In the genomic region with DNA sequence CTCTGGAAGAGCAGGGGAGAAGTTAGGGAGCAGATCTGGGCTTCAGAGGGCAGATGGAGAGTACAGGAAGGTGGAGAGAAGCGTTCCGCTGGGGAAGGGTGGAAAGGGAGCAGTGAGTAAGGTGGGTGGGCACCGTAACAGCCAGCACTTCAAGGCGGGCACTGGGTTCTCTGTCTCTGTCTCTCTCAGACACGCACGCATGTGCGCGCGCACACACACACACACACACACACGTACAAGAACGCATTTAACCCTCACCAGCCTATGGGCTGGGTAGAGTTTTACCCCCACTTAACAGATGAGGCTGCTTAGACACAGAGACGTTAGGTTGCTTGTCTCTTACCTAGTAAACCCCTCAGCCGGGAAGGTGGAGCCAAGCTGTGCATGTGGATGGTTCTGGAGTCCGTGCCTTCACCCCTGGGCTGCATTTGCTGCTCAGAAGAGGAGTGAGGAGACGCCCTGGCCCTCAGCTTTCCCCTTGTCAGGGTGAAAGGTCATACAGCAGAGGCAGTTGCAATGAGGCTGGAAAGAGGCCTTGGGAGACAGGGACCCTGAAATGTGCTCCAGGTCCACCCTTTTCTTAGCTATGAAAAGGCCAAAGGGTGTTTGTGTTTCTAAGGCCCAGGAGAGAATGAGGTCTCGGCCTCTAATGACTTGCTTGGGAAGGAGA, we compare ENCODE assay signal across 35 cellular contexts. TPM values are rescaled to one million over a fixed set of nuclear protein-coding genes. Genes with fewer than 3 reads are reported as not detected.
"Had no signal": no experiment of that assay in that cellular context is flagged by ENCODE, and none has a peak within 500 bp of the region (broad histone marks: within the 10 kb centered on the region; RNA-seq: fewer than 3 reads in every experiment).

No MANE protein-coding gene starts in this region.

- H3K4me1 Mint-ChIP-seq: central memory CD8-positive, alpha-beta T cell; memory B cell; mesothelial cell of epicardium; naive B cell; nephron progenitor cell; stimulated activated effector memory CD8-positive, alpha-beta T cell treated with anti-CD3 and anti-CD28 coated beads, Interleukin-12 subunit alpha, Interleukin-12 subunit beta, amount 100 ng/mL, for 72 hours had no signal

- H3K4me2 ChIP-seq: smooth muscle cell had no signal

- H3K4me1 ChIP-seq: gastrocnemius medialis, lower lobe of right lung, right lobe of liver, tibial artery had no signal

- ATAC-seq: esophagus mucosa; gastrocnemius medialis; heart left ventricle; left colon; left ventricle myocardium superior; lower lobe of right lung; mucosa of descending colon; right lobe of liver; stimulated activated effector memory CD8-positive, alpha-beta T cell treated with anti-CD3 and anti-CD28 coated beads, Interleukin-12 subunit alpha, Interleukin-12 subunit beta, amount 100 ng/mL, for 72 hours had no signal

- H3K27ac ChIP-seq: cardiac muscle cell, epithelial cell of prostate, gastrocnemius medialis, heart left ventricle, lower lobe of right lung, ovary, right lobe of liver, testis, tibial artery had no signal

- H3K36me3 ChIP-seq: cardiac muscle cell, gastrocnemius medialis, heart left ventricle, lower lobe of right lung, ovary, right lobe of liver, tibial artery had no signal

- H3K36me3 Mint-ChIP-seq: memory B cell; mesothelial cell of epicardium; naive B cell; stimulated activated effector memory CD8-positive, alpha-beta T cell treated with anti-CD3 and anti-CD28 coated beads, Interleukin-12 subunit alpha, Interleukin-12 subunit beta, amount 100 ng/mL, for 72 hours; type B pancreatic cell had no signal

- FAIRE-seq: islet of Langerhans, urothelium cell line had no signal

- H3K27ac Mint-ChIP-seq: memory B cell; mesothelial cell of epicardium; naive B cell; nephron progenitor cell; stimulated activated effector memory CD8-positive, alpha-beta T cell treated with anti-CD3 and anti-CD28 coated beads, Interleukin-12 subunit alpha, Interleukin-12 subunit beta, amount 100 ng/mL, for 72 hours; type B pancreatic cell had no signal

- H3K4me3 Mint-ChIP-seq: central memory CD8-positive, alpha-beta T cell; memory B cell; mesothelial cell of epicardium; naive B cell; nephron progenitor cell; stimulated activated effector memory CD8-positive, alpha-beta T cell treated with anti-CD3 and anti-CD28 coated beads, Interleukin-12 subunit alpha, Interleukin-12 subunit beta, amount 100 ng/mL, for 72 hours; type B pancreatic cell had no signal

- H3K4me3 ChIP-seq: cardiac muscle cell, dorsolateral prefrontal cortex, gastrocnemius medialis, heart left ventricle, lower lobe of right lung, mucosa of descending colon, ovary, right lobe of liver, smooth muscle cell, testis, tibial artery had no signal

- H3K27me3 ChIP-seq: cardiac muscle cell, dorsolateral prefrontal cortex, gastrocnemius medialis, heart left ventricle, ovary, right lobe of liver, testis, tibial artery had no signal

- H3K9me3 Mint-ChIP-seq: central memory CD8-positive, alpha-beta T cell; memory B cell; mesothelial cell of epicardium; naive B cell; nephron progenitor cell; stimulated activated effector memory CD8-positive, alpha-beta T cell treated with anti-CD3 and anti-CD28 coated beads, Interleukin-12 subunit alpha, Interleukin-12 subunit beta, amount 100 ng/mL, for 72 hours; type B pancreatic cell had no signal

- H3K9me3 ChIP-seq: gastrocnemius medialis, heart left ventricle, lower lobe of right lung, mucosa of descending colon, ovary, right lobe of liver, testis, tibial artery had no signal

- DNase-seq: effector CD4-positive, alpha-beta T cell; foreskin fibroblast; gastrocnemius medialis; hippocampal formation; kidney glomerular epithelial cell; lower lobe of right lung; mucosa of descending colon; naive B cell; nephron progenitor cell; occipital lobe; retina; stimulated activated CD4-positive, alpha-beta T cell treated with anti-CD3 and anti-CD28 coated beads, Interleukin-2, amount 100 ng/mL, for 24 hours; stimulated activated CD4-positive, alpha-beta T cell treated with anti-CD3 and anti-CD28 coated beads, Interleukin-4, amount 100 ng/mL, for 24 hours; stimulated activated naive CD4-positive, alpha-beta T cell treated with Interleukin-2 at 50 U/mL for 16 hours; substantia nigra; testis had no signal

RNA-seq across cellular contexts. Expression of a gene that starts 16.0 kb away (rescaled TPM):
- total RNA-seq: glomerular endothelial cell, smooth muscle cell had no signal
- polyA plus RNA-seq: smooth muscle cell had no signal
